In the genomic region with DNA sequence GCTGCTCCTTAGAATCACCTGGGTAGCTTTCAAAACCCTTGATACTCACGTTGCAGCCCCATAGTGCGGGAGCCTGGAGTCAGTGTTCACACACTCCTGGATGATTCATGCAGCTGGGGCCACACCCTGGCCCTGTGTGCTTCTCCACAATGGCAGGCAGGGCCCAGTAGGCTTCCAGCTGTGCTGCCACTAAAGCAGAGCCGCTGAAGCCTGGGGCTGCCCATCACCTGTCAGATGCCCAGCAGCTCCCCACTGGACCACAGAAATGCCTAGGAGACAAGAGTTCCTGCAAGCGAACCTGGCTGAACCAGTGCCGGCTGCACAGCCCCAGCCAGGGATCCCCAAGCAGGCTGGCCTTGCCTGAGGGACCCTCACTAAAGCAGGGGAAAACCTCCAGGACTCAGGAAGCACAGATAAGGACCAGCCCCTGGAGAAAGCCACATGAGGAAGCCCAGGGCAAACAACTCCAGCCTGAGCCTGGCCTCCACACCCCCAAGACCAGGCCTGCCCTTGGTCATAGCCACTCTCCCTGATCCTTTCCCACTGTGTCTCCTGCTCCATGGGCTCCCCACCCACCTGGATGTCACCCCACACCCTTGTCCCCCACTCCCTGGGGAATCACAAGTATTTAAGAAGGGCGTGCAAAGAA, we compare ENCODE assay signal across 15 cellular contexts.
DNase-seq lines count a peak whose midpoint lies in the region; ATAC-seq and TF ChIP-seq lines count a peak whose summit lies in the region.
"Had no signal": no experiment of that assay in that cellular context is flagged by ENCODE, and none has a peak within 500 bp of the region (broad histone marks: within the 10 kb centered on the region; RNA-seq: fewer than 3 reads in every experiment).

No MANE protein-coding gene starts in this region.

- H3K27me3 ChIP-seq in HCT116 (ENCODE audit: insufficient read depth, low read length) (no peaks in the 10 kb centered on the region), Peyer's patch (no peaks in the 10 kb centered on the region)
- H3K27me3 ChIP-seq: brain microvascular endothelial cell, neutrophil had no signal

- H3K9me3 ChIP-seq in HCT116 (ENCODE audit: control insufficient read depth in 1 of 2, insufficient read depth in 1 of 2, low read depth in 1 of 2, low read length in 2 of 2) (no peaks in the 10 kb centered on the region), Peyer's patch (peaks cover 0 to 8% (median 0%) of the 10 kb centered on the region in 4 donors), mucosa of descending colon (peaks cover 7% of the 10 kb centered on the region)
- H3K9me3 ChIP-seq: lower lobe of right lung, neutrophil had no signal

- no peak; the same call in 1 of the 2 replicates for TF ChIP-seq RAD21 in HCT116 (IDR thresholded peaks at IDR 0.05; ENCODE audit: low read depth)

- BruUV-seq in HCT116 (replicated peaks; lab: Mats Ljungman, UMichigan), result no TSS peak

- H3K4me3 ChIP-seq in HCT116 (replicated peaks in 1 of 2; ENCODE audit: low read depth in 1 of 2, low read length in 2 of 2) (0 out of 4 replicates have a peak overlapping the region, but pooled peaks of 1 of the 2 experiments have one; percentile 5), Peyer's patch (no peak overlapping the region), mucosa of descending colon (no peak overlapping the region)
- H3K4me3 ChIP-seq: lower lobe of right lung had no signal

- H3K4me2 ChIP-seq in HCT116 (ENCODE audit: low read length), result peak overlapping the region; percentile 67
- H3K4me2 ChIP-seq: KMS-11 had no signal

- no peaks in the 10 kb centered on the region for H3K79me2 ChIP-seq in HCT116 (ENCODE audit: insufficient read depth, low read length)

- no peak for TF ChIP-seq CTCF in HCT116 (IDR thresholded peaks at IDR 0.05 in 2 of 3, conservative IDR thresholded peaks at IDR 0.05 in 1 of 3; ENCODE audit: borderline replicate concordance in 1 of 3, insufficient read depth in 1 of 3, low read depth in 2 of 3, low read length in 2 of 3)
- no peak for TF ChIP-seq CTCF in Peyer's patch (IDR thresholded peaks at IDR 0.05)
- no peak for TF ChIP-seq CTCF in mucosa of descending colon (IDR thresholded peaks at IDR 0.05)

- TF ChIP-seq POLR2A in HCT116 (IDR thresholded peaks at IDR 0.05; ENCODE audit: borderline replicate concordance, extremely low read depth, insufficient read depth, insufficient read length) (no peak), Peyer's patch (IDR thresholded peaks at IDR 0.05) (no peak)

- H3K27ac ChIP-seq in HCT116 (ENCODE audit: low read depth, low read length) (no peak overlapping the region), Peyer's patch (no peak overlapping the region)
- H3K27ac ChIP-seq: brain microvascular endothelial cell, KMS-11, lower lobe of right lung, neutrophil had no signal

- CTCF ChIA-PET in HCT116 (lab: Charles Lee), result no interaction called here

- H2AFZ ChIP-seq in HCT116 (ENCODE audit: low read depth, low read length, poor library complexity, severe bottlenecking), result no peak overlapping the region

- DNase-seq in D341Med (ENCODE audit: low spot score) (peak; percentile 12), HCT116 (ENCODE audit: low read depth, low spot score) (peak; percentile 70), Peyer's patch (peak in 2 of 3 donors; percentile 40 to 45), mucosa of descending colon (no peak), DMS79 (lab: John Stamatoyannopoulos, UW) (no peak)
- DNase-seq in activated CD4-positive, alpha-beta T cell treated with anti-CD3 and anti-CD28 coated beads for 4 hours, result no peak
- DNase-seq: activated CD8-positive, alpha-beta T cell treated with anti-CD3 and anti-CD28 coated beads for 36 hours; activated naive CD4-positive, alpha-beta T cell treated with anti-CD3 and anti-CD28 coated beads for 36 hours; brain microvascular endothelial cell; CD4-positive, alpha-beta T cell; lower lobe of right lung; Right ventricle myocardium superior had no signal

- H3K36me3 ChIP-seq in HCT116 (ENCODE audit: control insufficient read depth in 1 of 2, insufficient read depth in 2 of 2, low read length in 2 of 2) (no peaks in the 10 kb centered on the region), Peyer's patch (no peaks in the 10 kb centered on the region), mucosa of descending colon (ENCODE audit: low read depth) (no peaks in the 10 kb centered on the region)
- H3K36me3 ChIP-seq: brain microvascular endothelial cell, lower lobe of right lung, neutrophil had no signal

- ATAC-seq in HCT116 (peak; percentile 93), mucosa of descending colon (peak; percentile 37), HG02798 (IDR thresholded peaks at IDR 0.05; ENCODE audit: poor library complexity, unreplicated experiment) (no peak)
- ATAC-seq: activated CD8-positive, alpha-beta T cell treated with anti-CD3 and anti-CD28 coated beads for 36 hours had no signal

- POLR2A ChIA-PET in HCT116 (lab: Charles Lee), result no interaction called here

- H3K4me1 ChIP-seq in HCT116 (ENCODE audit: control insufficient read depth in 1 of 2, insufficient read depth in 2 of 2, low read length in 2 of 2) (peaks cover 20 to 25% of the 10 kb centered on the region in 2 experiments), Peyer's patch (no peaks in the 10 kb centered on the region), mucosa of descending colon (ENCODE audit: low read depth) (no peaks in the 10 kb centered on the region)
- H3K4me1 ChIP-seq: lower lobe of right lung had no signal

- no peaks in the 10 kb centered on the region for H3K9me2 ChIP-seq in HCT116 (ENCODE audit: insufficient read depth)

- intact Hi-C loops in HCT116 (cut with micrococcal nuclease) (loop anchor here (5.0 kb wide), 1 partner anchor 78 kb away; no protein-coding TSS in a partner anchor), mucosa of descending colon (cut with DNase I, micrococcal nuclease) (no loop called here)

- RAD21 ChIA-PET in HCT116 (lab: Charles Lee; ENCODE audit: low non-redundant PET in 1 of 2, low total read pairs in 2 of 2, uncharacterized antibody in 2 of 2, unreplicated experiment in 2 of 2), result no interaction called here

- H4K20me1 ChIP-seq in HCT116 (ENCODE audit: insufficient read depth), result no peaks in the 10 kb centered on the region

- H3K9ac ChIP-seq in HCT116 (ENCODE audit: low read length), result 0 out of 2 replicates have a peak overlapping the region, but pooled peaks have one; percentile 19
- H3K9ac ChIP-seq: KMS-11 had no signal

TF ChIP-seq in HCT116, 20 proteins besides CTCF, POLR2A, EP300 and RAD21:
- no peak for TF ChIP-seq EZH2 (IDR thresholded peaks at IDR 0.05)
- peak; percentile 58 for TF ChIP-seq TCF7L2 (IDR thresholded peaks at IDR 0.05; ENCODE audit: borderline replicate concordance, extremely low read depth, insufficient read depth, insufficient read length)
- TF ChIP-seq, protein P1, sequence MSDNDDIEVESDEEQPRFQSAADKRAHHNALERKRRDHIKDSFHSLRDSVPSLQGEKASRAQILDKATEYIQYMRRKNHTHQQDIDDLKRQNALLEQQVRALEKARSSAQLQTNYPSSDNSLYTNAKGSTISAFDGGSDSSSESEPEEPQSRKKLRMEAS (IDR thresholded peaks at IDR 0.05), result no peak
- TF ChIP-seq FOSL1 (IDR thresholded peaks at IDR 0.05; ENCODE audit: low read depth), result peak; percentile 55
- TF ChIP-seq JUND (IDR thresholded peaks at IDR 0.05), result peak; percentile 69
- peak; percentile 87 for TF ChIP-seq CBX3 (IDR thresholded peaks at IDR 0.05; ENCODE audit: low read depth)
- TF ChIP-seq, protein P2, sequence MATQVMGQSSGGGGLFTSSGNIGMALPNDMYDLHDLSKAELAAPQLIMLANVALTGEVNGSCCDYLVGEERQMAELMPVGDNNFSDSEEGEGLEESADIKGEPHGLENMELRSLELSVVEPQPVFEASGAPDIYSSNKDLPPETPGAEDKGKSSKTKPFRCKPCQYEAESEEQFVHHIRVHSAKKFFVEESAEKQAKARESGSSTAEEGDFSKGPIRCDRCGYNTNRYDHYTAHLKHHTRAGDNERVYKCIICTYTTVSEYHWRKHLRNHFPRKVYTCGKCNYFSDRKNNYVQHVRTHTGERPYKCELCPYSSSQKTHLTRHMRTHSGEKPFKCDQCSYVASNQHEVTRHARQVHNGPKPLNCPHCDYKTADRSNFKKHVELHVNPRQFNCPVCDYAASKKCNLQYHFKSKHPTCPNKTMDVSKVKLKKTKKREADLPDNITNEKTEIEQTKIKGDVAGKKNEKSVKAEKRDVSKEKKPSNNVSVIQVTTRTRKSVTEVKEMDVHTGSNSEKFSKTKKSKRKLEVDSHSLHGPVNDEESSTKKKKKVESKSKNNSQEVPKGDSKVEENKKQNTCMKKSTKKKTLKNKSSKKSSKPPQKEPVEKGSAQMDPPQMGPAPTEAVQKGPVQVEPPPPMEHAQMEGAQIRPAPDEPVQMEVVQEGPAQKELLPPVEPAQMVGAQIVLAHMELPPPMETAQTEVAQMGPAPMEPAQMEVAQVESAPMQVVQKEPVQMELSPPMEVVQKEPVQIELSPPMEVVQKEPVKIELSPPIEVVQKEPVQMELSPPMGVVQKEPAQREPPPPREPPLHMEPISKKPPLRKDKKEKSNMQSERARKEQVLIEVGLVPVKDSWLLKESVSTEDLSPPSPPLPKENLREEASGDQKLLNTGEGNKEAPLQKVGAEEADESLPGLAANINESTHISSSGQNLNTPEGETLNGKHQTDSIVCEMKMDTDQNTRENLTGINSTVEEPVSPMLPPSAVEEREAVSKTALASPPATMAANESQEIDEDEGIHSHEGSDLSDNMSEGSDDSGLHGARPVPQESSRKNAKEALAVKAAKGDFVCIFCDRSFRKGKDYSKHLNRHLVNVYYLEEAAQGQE (IDR thresholded peaks at IDR 0.05; ENCODE audit: low read depth), result no peak
- no peak for TF ChIP-seq ZFX (IDR thresholded peaks at IDR 0.05)
- TF ChIP-seq YY1 (IDR thresholded peaks at IDR 0.05; ENCODE audit: extremely low read depth, insufficient replicate concordance, low read depth, low read length), result peak; percentile 35

Comparison
In these comparisons a context has a peak if more than half of its experiments do, and no peak if none do; other contexts are left out.
1. DNase-seq: peak in D341Med (single experiment), HCT116 (single experiment) and Peyer's patch (2 of 3); none in mucosa of descending colon (0 of 3), DMS79 (single experiment) and activated CD4-positive, alpha-beta T cell treated with anti-CD3 and anti-CD28 coated beads for 4 hours (0 of 2).